Comparison of ENCODE assay signal across 15 cellular contexts in the genomic region with DNA sequence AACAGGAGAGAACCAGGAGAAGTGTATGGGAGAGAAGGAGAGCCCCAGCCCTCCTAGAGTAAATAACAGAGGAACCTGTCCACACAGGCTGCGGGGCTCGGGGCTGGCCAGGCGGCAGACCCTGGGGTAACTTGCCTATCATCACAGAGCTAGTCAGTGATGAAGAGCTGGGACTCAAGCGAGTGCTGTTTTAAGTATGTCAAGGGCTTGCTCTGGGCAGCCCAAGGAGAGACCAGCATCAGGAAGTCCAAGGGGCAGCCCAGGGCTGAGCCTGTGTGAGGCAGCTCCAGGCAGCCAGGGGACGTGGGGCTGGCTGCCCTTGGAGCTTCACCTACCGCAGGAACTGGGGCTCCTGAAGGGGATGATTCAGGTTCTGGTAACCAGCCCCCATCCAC.
"Had no signal": no experiment of that assay in that cellular context is flagged by ENCODE, and none has a peak within 500 bp of the region (broad histone marks: within the 10 kb centered on the region; RNA-seq: fewer than 3 reads in every experiment).

No MANE protein-coding gene starts in this region.

- H3K27me3 ChIP-seq: body of pancreas, right lobe of liver, uterus had no signal

- H3K9me3 ChIP-seq: body of pancreas, right lobe of liver, uterus had no signal

- H3K27me3 Mint-ChIP-seq: activated naive CD4-positive, alpha-beta T cell treated with anti-CD3 and anti-CD28 coated beads, Interleukin-2, amount 50 U/mL, for 24 hours had no signal

- H3K27ac ChIP-seq: body of pancreas, right lobe of liver had no signal

- H3K36me3 Mint-ChIP-seq: activated naive CD4-positive, alpha-beta T cell treated with anti-CD3 and anti-CD28 coated beads, Interleukin-2, amount 50 U/mL, for 24 hours; naive B cell had no signal

- H3K4me1 Mint-ChIP-seq: activated naive CD4-positive, alpha-beta T cell treated with anti-CD3 and anti-CD28 coated beads, Interleukin-2, amount 50 U/mL, for 24 hours had no signal

- DNase-seq: activated CD4-positive, CD25-positive, alpha-beta regulatory T cell; activated effector memory CD4-positive, alpha-beta T cell treated with Interleukin-2 at 50 U/mL for 16 hours; body of pancreas; foreskin fibroblast; midbrain; naive B cell; stimulated activated CD4-positive, alpha-beta T cell treated with anti-CD3 and anti-CD28 coated beads, Interleukin-12 subunit alpha, Interleukin-12 subunit beta, amount 100 ng/mL, for 4 hours; stimulated activated CD8-positive, alpha-beta memory T cell treated with anti-CD3 and anti-CD28 coated beads, Interleukin-4, amount 100 ng/mL, for 48 hours; stimulated activated naive CD8-positive, alpha-beta T cell treated with anti-CD3 and anti-CD28 coated beads, Interleukin-15, Interleukin-2, amounts not matched to agents 100 U/mL and 50 U/mL, for 24 hours; uterus had no signal

- H3K4me3 ChIP-seq: body of pancreas, right lobe of liver, uterus had no signal

- ATAC-seq: body of pancreas; esophagus mucosa; right lobe of liver; SK-N-SH treated with all-trans-retinoic acid at 6 μM for 48 hours; stimulated activated naive CD8-positive, alpha-beta T cell treated with anti-CD3 and anti-CD28 coated beads, Interleukin-15, Interleukin-2, amounts not matched to agents 100 U/mL and 50 U/mL, for 24 hours had no signal

- H3K9me3 Mint-ChIP-seq: activated naive CD4-positive, alpha-beta T cell treated with anti-CD3 and anti-CD28 coated beads, Interleukin-2, amount 50 U/mL, for 24 hours; T-helper 1 cell treated with Interleukin-12 subunit alpha and Interleukin-12 subunit beta and Interleukin-4 antibody, amounts not matched to agents 30 μg/mL and 1 μg/mL, for 36 hours had no signal

- H3K4me1 ChIP-seq: body of pancreas, right lobe of liver, uterus had no signal

- H3K36me3 ChIP-seq: right lobe of liver, uterus had no signal

- H3K27ac Mint-ChIP-seq: activated naive CD4-positive, alpha-beta T cell treated with anti-CD3 and anti-CD28 coated beads, Interleukin-2, amount 50 U/mL, for 24 hours; T-helper 1 cell treated with Interleukin-12 subunit alpha and Interleukin-12 subunit beta and Interleukin-4 antibody, amounts not matched to agents 30 μg/mL and 1 μg/mL, for 36 hours had no signal

- H3K4me3 Mint-ChIP-seq: activated naive CD4-positive, alpha-beta T cell treated with anti-CD3 and anti-CD28 coated beads, Interleukin-2, amount 50 U/mL, for 24 hours; T-helper 1 cell treated with Interleukin-12 subunit alpha and Interleukin-12 subunit beta and Interleukin-4 antibody, amounts not matched to agents 30 μg/mL and 1 μg/mL, for 36 hours had no signal
